In genomic region chr1:114156538-114157274, GRCh38 we compare ENCODE assay signal across 15 cellular contexts. TPM values are rescaled to one million over a fixed set of nuclear protein-coding genes. Genes with fewer than 3 reads are reported as not detected.
"Had no signal": no experiment of that assay in that cellular context is flagged by ENCODE, and none has a peak within 500 bp of the region (broad histone marks: within the 10 kb centered on the region; RNA-seq: fewer than 3 reads in every experiment).

No MANE protein-coding gene starts in this region.

- H3K4me3 ChIP-seq: lower lobe of right lung, ovary, sigmoid colon had no signal

- H3K27ac Mint-ChIP-seq: activated B cell treated with CpG ODN at 0.5 μM for 24 hours; activated CD8-positive, alpha-beta T cell treated with anti-CD3 and anti-CD28 coated beads for 36 hours; mesothelial cell of epicardium; T-helper 1 cell treated with Interleukin-12 subunit alpha and Interleukin-12 subunit beta and Interleukin-4 antibody, amounts not matched to agents 30 μg/mL and 1 μg/mL, for 36 hours had no signal

- H3K9me3 ChIP-seq: lower lobe of right lung, ovary, sigmoid colon had no signal

- H3K36me3 Mint-ChIP-seq: mesothelial cell of epicardium had no signal

- H3K27ac ChIP-seq: lower lobe of right lung, ovary, sigmoid colon had no signal

- H3K36me3 ChIP-seq: lower lobe of right lung, ovary, sigmoid colon had no signal

- DNase-seq: activated B cell treated with CpG ODN at 0.5 μM for 24 hours; activated CD4-positive, alpha-beta T cell treated with anti-CD3 and anti-CD28 coated beads for 48 hours; activated CD8-positive, alpha-beta T cell treated with anti-CD3 and anti-CD28 coated beads for 36 hours; activated effector memory CD4-positive, alpha-beta T cell treated with Interleukin-2 at 50 U/mL for 16 hours; activated naive CD4-positive, alpha-beta T cell treated with anti-CD3 and anti-CD28 coated beads, Interleukin-2, amount 50 U/mL, for 16 hours; activated T-cell treated with anti-CD3 and anti-CD28 coated beads, Interleukin-2, amount 50 U/mL, for 4 hours; lower lobe of right lung; ovary; sigmoid colon; stimulated activated CD4-positive, alpha-beta T cell treated with anti-CD3 and anti-CD28 coated beads, Interleukin-1b, Interleukin-23, amount 100 ng/mL, for 48 hours had no signal

- ATAC-seq: activated CD8-positive, alpha-beta T cell treated with anti-CD3 and anti-CD28 coated beads for 36 hours; activated T-cell treated with anti-CD3 and anti-CD28 coated beads, Interleukin-2, amount 50 U/mL, for 4 hours; lower lobe of right lung had no signal

- H3K9me3 Mint-ChIP-seq: activated B cell treated with CpG ODN at 0.5 μM for 24 hours; activated CD8-positive, alpha-beta T cell treated with anti-CD3 and anti-CD28 coated beads for 36 hours; activated T-cell treated with anti-CD3 and anti-CD28 coated beads, Interleukin-2, amount 50 U/mL, for 4 hours; mesothelial cell of epicardium; T-helper 1 cell treated with Interleukin-12 subunit alpha and Interleukin-12 subunit beta and Interleukin-4 antibody, amounts not matched to agents 30 μg/mL and 1 μg/mL, for 36 hours had no signal

- H3K4me3 Mint-ChIP-seq: activated B cell treated with CpG ODN at 0.5 μM for 24 hours; activated CD8-positive, alpha-beta T cell treated with anti-CD3 and anti-CD28 coated beads for 36 hours; activated T-cell treated with anti-CD3 and anti-CD28 coated beads, Interleukin-2, amount 50 U/mL, for 4 hours; mesothelial cell of epicardium; T-helper 1 cell treated with Interleukin-12 subunit alpha and Interleukin-12 subunit beta and Interleukin-4 antibody, amounts not matched to agents 30 μg/mL and 1 μg/mL, for 36 hours had no signal

RNA-seq across cellular contexts. Expression of gene SYT6, which starts 3.0 kb away (rescaled TPM):
- total RNA-seq: activated B cell treated with CpG ODN at 0.5 μM for 24 hours; activated CD8-positive, alpha-beta T cell treated with anti-CD3 and anti-CD28 coated beads for 36 hours; activated T-cell treated with anti-CD3 and anti-CD28 coated beads, Interleukin-2, amount 50 U/mL, for 4 hours; kidney epithelial cell; lower lobe of right lung; pulmonary artery endothelial cell had no signal
- polyA plus RNA-seq: esophagus had no signal
